Comparison of ENCODE assay signal across 10 cellular contexts in the genomic region with DNA sequence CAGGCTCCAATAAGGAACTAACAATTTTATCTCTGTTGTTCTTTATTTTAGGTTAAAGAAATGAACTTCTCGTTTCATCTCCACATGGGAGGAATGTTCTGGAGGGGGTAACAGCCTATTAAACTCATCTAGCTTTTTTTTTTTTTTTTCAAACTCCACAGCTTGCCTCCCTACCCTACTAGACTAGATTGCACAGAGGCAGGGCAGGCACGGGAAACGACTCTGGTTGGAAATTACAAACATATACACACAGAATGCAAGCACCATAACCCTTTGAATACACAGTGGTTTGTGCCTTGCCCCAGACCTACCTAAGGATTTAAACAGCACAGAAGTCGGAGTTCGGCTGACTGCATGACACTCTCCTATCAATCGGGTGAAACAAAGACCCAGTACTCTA. TPM values are rescaled to one million over a fixed set of nuclear protein-coding genes. Genes with fewer than 3 reads are reported as not detected.
DNase-seq lines count a peak whose midpoint lies in the region; ATAC-seq, FAIRE-seq and TF ChIP-seq lines count a peak whose summit lies in the region.
"Had no signal": no experiment of that assay in that cellular context is flagged by ENCODE, and none has a peak within 500 bp of the region (broad histone marks: within the 10 kb centered on the region; RNA-seq: fewer than 3 reads in every experiment).

No MANE protein-coding gene starts in this region.

- ATAC-seq in T-cell (replicated peaks in 1 of 4) (no peak), HG03025 (IDR thresholded peaks at IDR 0.05; ENCODE audit: low FRiP score, unreplicated experiment) (no peak)

- TF ChIP-seq CTCF in esophagus muscularis mucosa (IDR thresholded peaks at IDR 0.05) = no peak
- no peak for TF ChIP-seq CTCF in retinal pigment epithelial cell (conservative IDR thresholded peaks at IDR 0.05; ENCODE audit: low read depth, low read length)
- TF ChIP-seq CTCF in prostate gland (IDR thresholded peaks at IDR 0.05) = no peak

- POLR2A ChIA-PET in T-cell (lab: Charles Lee) = interaction anchor here in 1 of 2 donors (0.6 kb wide), 2 partner anchors 28 to 36 kb away, joined by 3 to 4 read pairs; no protein-coding TSS in a partner anchor

- H3K4me3 ChIP-seq in HAP-1 (peak overlapping the region; percentile 45), esophagus muscularis mucosa (peak overlapping the region; percentile 3 to 80 (median 46)), retinal pigment epithelial cell (ENCODE audit: low read length) (peak overlapping the region; percentile 71), prostate gland (no peak overlapping the region)

- peaks cover 2 to 10% of the 10 kb centered on the region in 2 donors for H3K27me3 Mint-ChIP-seq in T-cell

- no peak for TF ChIP-seq EP300 in esophagus muscularis mucosa (IDR thresholded peaks at IDR 0.05)

- H3K4me1 ChIP-seq in HAP-1 (peaks cover 60% of the 10 kb centered on the region), esophagus muscularis mucosa (peaks cover 41 to 67% (median 54%) of the 10 kb centered on the region in 4 donors), prostate gland (replicated peaks) (no peaks in the 10 kb centered on the region)

- WGBS in esophagus muscularis mucosa = 52% methylated on average over 6 of the region's 6 CpGs
- 27% methylated on average over 6 of the region's 6 CpGs for WGBS in prostate gland

- H3K4me1 Mint-ChIP-seq in T-cell = peaks cover 52 to 63% (median 61%) of the 10 kb centered on the region in 3 donors

- in situ Hi-C loops in HAP-1 (cut with MboI; ENCODE audit: low sequenced_read_pairs) = loop anchor here (25.0 kb wide), 1 partner anchor 442 kb away; the partner anchor contains the start of genes G6PD and IKBKG

- H3K27ac ChIP-seq in esophagus muscularis mucosa (replicated peaks in 1 of 4) (peak overlapping the region in 2 of 4 donors; percentile 98), prostate gland (peak overlapping the region in 1 of 2 donors; percentile 97)

- H3K36me3 ChIP-seq in HAP-1 (replicated peaks) (peaks cover 6% of the 10 kb centered on the region; the same call in 1 of the 2 replicates), esophagus muscularis mucosa (no peaks in the 10 kb centered on the region), prostate gland (no peaks in the 10 kb centered on the region)

- H3K27me3 ChIP-seq in HAP-1 (ENCODE audit: low read depth) = no peaks in the 10 kb centered on the region
- no peaks in the 10 kb centered on the region for H3K27me3 ChIP-seq in esophagus muscularis mucosa
- H3K27me3 ChIP-seq in prostate gland (replicated peaks; ENCODE audit: insufficient read depth) = no peaks in the 10 kb centered on the region

- H3K36me3 Mint-ChIP-seq in T-cell = peaks cover 11% of the 10 kb centered on the region

- no peak for TF ChIP-seq POLR2A in esophagus muscularis mucosa (IDR thresholded peaks at IDR 0.05; ENCODE audit: low read depth)
- no peak for TF ChIP-seq POLR2A in prostate gland (IDR thresholded peaks at IDR 0.05)

- no peaks in the 10 kb centered on the region for H3K9me3 Mint-ChIP-seq in T-cell

- H3K27ac Mint-ChIP-seq in T-cell = peak overlapping the region; percentile 49 to 82

- H3K4me3 Mint-ChIP-seq in T-cell = peak overlapping the region; percentile 90 to 95 (median 93)

- intact Hi-C loops in esophagus muscularis mucosa (cut with DNase I) = no loop called here
- intact Hi-C loops in prostate gland (cut with DNase I) = loop anchor here (10.0 kb wide), 1 partner anchor 80 kb away; the partner anchor contains the start of gene IRAK1

- no peak for FAIRE-seq in HTR-8/SVneo (lab: Jason Lieb, UNC)
- FAIRE-seq: small intestine had no signal

- no peaks in the 10 kb centered on the region for H3K9me3 ChIP-seq in HAP-1
- no peaks in the 10 kb centered on the region for H3K9me3 ChIP-seq in esophagus muscularis mucosa
- H3K9me3 ChIP-seq in prostate gland = no peaks in the 10 kb centered on the region

- DNase-seq in HAP-1 (ENCODE audit: low spot score in 2 of 2) (no peak), T-cell (no peak), esophagus muscularis mucosa (ENCODE audit: extremely low spot score) (no peak), retinal pigment epithelial cell (ENCODE audit: low read depth) (no peak), NCI-H345 (lab: John Stamatoyannopoulos, UW) (no peak), HTR-8/SVneo (ENCODE audit: insufficient read length, low spot score) (no peak), prostate gland (ENCODE audit: low spot score) (no peak)
- DNase-seq: NCI-H1105 had no signal

- CTCF ChIA-PET in T-cell (lab: Charles Lee) = interaction anchor here (0.6 to 1.1 kb wide), 3 partner anchors 11 to 145 kb away, joined by 3 to 8 read pairs (median 3); no protein-coding TSS in a partner anchor

RNA-seq across cellular contexts. Expression of gene MECP2, which starts 2.7 kb away (rescaled TPM):
- 100 to 1,000 TPM in 3 of 5 donors, 10 to 100 TPM in 2; 84.9 to 129 (median 100) TPM for total RNA-seq in T-cell
- total RNA-seq in esophagus muscularis mucosa = 10 to 100 TPM; 57.7 to 79.4 (median 64.8) TPM
- total RNA-seq in prostate gland = 10 to 100 TPM; 54.4 to 85.2 TPM

RNA-seq across cellular contexts. Expression of gene OPN1LW, which starts 49.2 kb away (rescaled TPM):
- total RNA-seq in T-cell (not detected), esophagus muscularis mucosa (not detected), prostate gland (not detected)

Comparison
In these comparisons a context has a peak if more than half of its experiments do, and no peak if none do; other contexts are left out.
1. H3K4me3 ChIP-seq: peak in HAP-1 (single experiment), esophagus muscularis mucosa (4 of 4) and retinal pigment epithelial cell (single experiment); none in prostate gland (0 of 2).